Comparison of ENCODE assay signal across 20 cellular contexts in the genomic region with DNA sequence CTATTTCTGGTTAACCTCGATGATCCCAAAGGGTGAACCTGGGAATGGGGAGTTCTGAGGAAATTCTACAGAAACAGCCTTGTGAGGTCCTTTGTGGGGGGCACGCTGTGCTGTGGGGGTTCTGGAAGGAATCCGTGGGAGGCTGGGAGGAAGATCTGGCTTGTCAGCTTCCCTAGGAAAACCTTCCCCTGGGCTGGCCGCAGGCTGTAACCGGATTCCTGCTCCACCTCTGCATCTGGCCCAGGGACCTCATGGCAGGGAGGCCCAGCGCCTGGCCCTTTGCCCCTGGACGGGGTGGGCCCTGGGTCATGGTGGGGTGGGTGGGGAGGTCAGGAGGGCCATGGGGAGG. TPM values are rescaled to one million over a fixed set of nuclear protein-coding genes. Genes with fewer than 3 reads are reported as not detected.
A peak's percentile ranks its signal among the peaks of the same experiment; 100 is the strongest.
DNase-seq lines count a peak whose midpoint lies in the region; ATAC-seq, FAIRE-seq and TF ChIP-seq lines count a peak whose summit lies in the region.
"Had no signal": no experiment of that assay in that cellular context is flagged by ENCODE, and none has a peak within 500 bp of the region (broad histone marks: within the 10 kb centered on the region; RNA-seq: fewer than 3 reads in every experiment).

No MANE protein-coding gene starts in this region.

- in situ Hi-C loops in gastrocnemius medialis (cut with MboI; ENCODE audit: low sequenced_read_pairs in 4 of 4) = no loop called here

- peak in 1 of 2 donors; percentile 20 for ATAC-seq in gastrocnemius medialis
- ATAC-seq in GM21360 (IDR thresholded peaks at IDR 0.05; ENCODE audit: unreplicated experiment) = no peak
- ATAC-seq: activated T-helper 17 cell treated with anti-CD3 and anti-CD28 coated beads, Interleukin-2, amount 50 U/mL, for 72 hours; HCT116; left lung; stimulated activated effector memory CD8-positive, alpha-beta T cell treated with anti-CD3 and anti-CD28 coated beads, Interleukin-12 subunit alpha, Interleukin-12 subunit beta, amount 100 ng/mL, for 72 hours had no signal

- no peaks in the 10 kb centered on the region for H3K9me2 ChIP-seq in hepatocyte (replicated peaks; ENCODE audit: insufficient read depth)

- peak overlapping the region; percentile 67 for H3K27ac ChIP-seq in ectodermal cell (ENCODE audit: insufficient read depth, low read depth, low read length, poor library complexity, severe bottlenecking)
- peak overlapping the region; percentile 45 for H3K27ac ChIP-seq in hepatocyte
- peak overlapping the region; percentile 42 to 76 (median 72) for H3K27ac ChIP-seq in gastrocnemius medialis
- H3K27ac ChIP-seq: C4-2B, left lung, parathyroid adenoma had no signal

- TF ChIP-seq POLR2A in gastrocnemius medialis (IDR thresholded peaks at IDR 0.05) = no peak

- H3K4me1 ChIP-seq in ectodermal cell (ENCODE audit: control insufficient read depth, insufficient read depth, low read length) (peaks cover 51% of the 10 kb centered on the region), hepatocyte (ENCODE audit: insufficient read depth) (peaks cover 52% of the 10 kb centered on the region), gastrocnemius medialis (peaks cover 13 to 16% of the 10 kb centered on the region in 2 donors)
- H3K4me1 ChIP-seq: left lung, parathyroid adenoma had no signal

- H4K20me1 ChIP-seq in hepatocyte (ENCODE audit: insufficient read depth, poor library complexity, severe bottlenecking) = no peaks in the 10 kb centered on the region

- no peak overlapping the region for H2AFZ ChIP-seq in hepatocyte
- H2AFZ ChIP-seq: parathyroid adenoma had no signal

- FAIRE-seq in G401.6 (lab: Jason Lieb, UNC) = peak; percentile 79

- H3K36me3 ChIP-seq in ectodermal cell (ENCODE audit: control insufficient read depth, insufficient read depth, low read length) = no peaks in the 10 kb centered on the region
- H3K36me3 ChIP-seq in hepatocyte (replicated peaks; ENCODE audit: insufficient read depth, low read depth) = no peaks in the 10 kb centered on the region
- no peaks in the 10 kb centered on the region for H3K36me3 ChIP-seq in gastrocnemius medialis
- H3K36me3 ChIP-seq: left lung, MG63 had no signal

- H3K4me2 ChIP-seq in hepatocyte = no peak overlapping the region

- H3K4me3 ChIP-seq in ectodermal cell (ENCODE audit: insufficient read depth, low read depth, low read length) (no peak overlapping the region), hepatocyte (no peak overlapping the region), gastrocnemius medialis (no peak overlapping the region)
- H3K4me3 ChIP-seq: dorsolateral prefrontal cortex, left lung, MG63 had no signal

- H3K27me3 ChIP-seq in ectodermal cell (ENCODE audit: control insufficient read depth, insufficient read depth, low read length, poor library complexity, severe bottlenecking) = no peaks in the 10 kb centered on the region
- H3K27me3 ChIP-seq in hepatocyte = no peaks in the 10 kb centered on the region
- no peaks in the 10 kb centered on the region for H3K27me3 ChIP-seq in gastrocnemius medialis
- H3K27me3 ChIP-seq: MG63 had no signal

- H3K9me3 ChIP-seq in ectodermal cell (ENCODE audit: control insufficient read depth, low read length) (no peaks in the 10 kb centered on the region), hepatocyte (ENCODE audit: low read depth) (no peaks in the 10 kb centered on the region), gastrocnemius medialis (no peaks in the 10 kb centered on the region)
- H3K9me3 ChIP-seq: left lung, MG63 had no signal

- TF ChIP-seq CTCF in hepatocyte (IDR thresholded peaks at IDR 0.05; ENCODE audit: poor library complexity) (no peak), gastrocnemius medialis (IDR thresholded peaks at IDR 0.05 in 4 of 5, conservative IDR thresholded peaks at IDR 0.05 in 1 of 5) (no peak)

- intact Hi-C loops in gastrocnemius medialis (cut with DNase I; ENCODE audit: low total_unique reads) = no loop called here

- H3K79me2 ChIP-seq in hepatocyte = no peaks in the 10 kb centered on the region
- H3K79me2 ChIP-seq: parathyroid adenoma had no signal

- WGBS in ectodermal cell, 2 experiments = 27 to 28% methylated on average over 7 of the region's 7 CpGs
- WGBS in hepatocyte (ENCODE audit: low lambda C conversion rate, missing lambda C conversion rate) = 49% methylated on average over 7 of the region's 7 CpGs

- peak; percentile 41 for DNase-seq in hepatocyte (ENCODE audit: low spot score)
- DNase-seq in gastrocnemius medialis = no peak
- DNase-seq in islet precursor cell = no peak
- no peak for DNase-seq in stimulated activated CD4-positive, alpha-beta T cell treated with anti-CD3 and anti-CD28 coated beads, Interleukin-2, amount 100 ng/mL, for 24 hours
- no peak for DNase-seq in NCI-H82 (lab: John Stamatoyannopoulos, UW)
- DNase-seq: dorsolateral prefrontal cortex, MG63, NCI-H187 treated with DMSO at 0.1 percent for 48 hours, NCI-H510A treated with DMSO at 0.1 percent for 48 hours had no signal

RNA-seq across cellular contexts. Expression of a gene that starts 3.3 kb away (rescaled TPM):
- polyA plus RNA-seq in ectodermal cell (2013, experiment 1 of 4) = 4.1 TPM
- polyA plus RNA-seq in ectodermal cell (2013, experiment 2 of 4) = 3.5 TPM
- 2.1 TPM for polyA plus RNA-seq in ectodermal cell (2013, experiment 3 of 4)
- 1.9 TPM for polyA plus RNA-seq in ectodermal cell (2013, experiment 4 of 4)
- total RNA-seq in hepatocyte (0.64 and 0.90 TPM in 2 replicates), gastrocnemius medialis (10 to 100 TPM in 1 of 4 donors, 1 to 10 TPM in 3; 4.0 to 12.2 (median 8.8) TPM)
- 0.32 and 0.33 TPM in 2 replicates for polyA plus RNA-seq in hepatocyte
- total RNA-seq: dorsolateral prefrontal cortex, OCI-LY7, SK-MEL-5 had no signal
